Comparison of ENCODE assay signal across 15 cellular contexts in the genomic region with DNA sequence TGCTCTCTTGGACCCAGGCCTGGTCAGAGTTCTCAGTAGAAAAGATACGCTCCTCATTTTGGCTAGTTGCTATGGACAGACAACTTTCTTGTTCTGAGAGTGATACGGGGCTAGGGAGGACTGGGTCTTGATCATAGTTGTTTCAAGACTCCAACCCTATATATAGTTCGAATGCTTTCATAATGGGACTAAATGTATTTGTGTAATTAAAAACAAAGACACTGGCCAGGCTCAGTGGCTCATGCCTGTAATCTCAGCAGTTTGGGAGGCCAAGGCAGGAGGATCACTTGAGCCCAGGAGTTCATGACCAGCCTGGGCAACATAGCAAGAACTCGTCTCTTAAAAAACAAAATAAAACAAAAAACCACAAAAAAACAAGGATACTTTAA. TPM values are rescaled to one million over a fixed set of nuclear protein-coding genes. Genes with fewer than 3 reads are reported as not detected.
DNase-seq lines count a peak whose midpoint lies in the region; ATAC-seq lines count a peak whose summit lies in the region.
"Had no signal": no experiment of that assay in that cellular context is flagged by ENCODE, and none has a peak within 500 bp of the region (broad histone marks: within the 10 kb centered on the region; RNA-seq: fewer than 3 reads in every experiment).

No MANE protein-coding gene starts in this region.

- CTCF ChIA-PET in activated CD4-positive, alpha-beta memory T cell treated with anti-CD3 and anti-CD28 coated beads for 36 hours (lab: Charles Lee) = no interaction called here

- no peaks in the 10 kb centered on the region for H3K9me3 Mint-ChIP-seq in stimulated activated naive CD8-positive, alpha-beta T cell treated with anti-CD3 and anti-CD28 coated beads, Interleukin-15, Interleukin-2, amounts not matched to agents 100 ng/mL and 50 ng/mL, for 24 hours
- no peaks in the 10 kb centered on the region for H3K9me3 Mint-ChIP-seq in activated CD4-positive, alpha-beta memory T cell treated with anti-CD3 and anti-CD28 coated beads for 36 hours
- no peaks in the 10 kb centered on the region for H3K9me3 Mint-ChIP-seq in memory B cell
- H3K9me3 Mint-ChIP-seq: H9, nephron had no signal

- POLR2A ChIA-PET in activated CD4-positive, alpha-beta memory T cell treated with anti-CD3 and anti-CD28 coated beads for 36 hours (lab: Charles Lee) = no interaction called here

- no peaks in the 10 kb centered on the region for H3K27me3 Mint-ChIP-seq in stimulated activated naive CD8-positive, alpha-beta T cell treated with anti-CD3 and anti-CD28 coated beads, Interleukin-15, Interleukin-2, amounts not matched to agents 100 ng/mL and 50 ng/mL, for 24 hours
- no peaks in the 10 kb centered on the region for H3K27me3 Mint-ChIP-seq in activated CD4-positive, alpha-beta memory T cell treated with anti-CD3 and anti-CD28 coated beads for 36 hours
- H3K27me3 Mint-ChIP-seq in memory B cell = no peaks in the 10 kb centered on the region

- H3K36me3 Mint-ChIP-seq in stimulated activated naive CD8-positive, alpha-beta T cell treated with anti-CD3 and anti-CD28 coated beads, Interleukin-15, Interleukin-2, amounts not matched to agents 100 ng/mL and 50 ng/mL, for 24 hours (ENCODE audit: low read depth) = peaks cover 62% of the 10 kb centered on the region
- H3K36me3 Mint-ChIP-seq in activated CD4-positive, alpha-beta memory T cell treated with anti-CD3 and anti-CD28 coated beads for 36 hours = peaks cover 41% of the 10 kb centered on the region
- peaks cover 18% of the 10 kb centered on the region for H3K36me3 Mint-ChIP-seq in memory B cell

- ATAC-seq in stimulated activated naive CD8-positive, alpha-beta T cell treated with anti-CD3 and anti-CD28 coated beads, Interleukin-15, Interleukin-2, amounts not matched to agents 100 U/mL and 50 U/mL, for 24 hours = no peak
- ATAC-seq in memory B cell (ENCODE audit: low read depth) = no peak
- no peak for ATAC-seq in GM21576 (IDR thresholded peaks at IDR 0.05; ENCODE audit: unreplicated experiment)
- no peak for ATAC-seq in GM21528 (IDR thresholded peaks at IDR 0.05; ENCODE audit: low FRiP score, unreplicated experiment)
- ATAC-seq: activated CD4-positive, CD25-positive, alpha-beta regulatory T cell treated with anti-CD3 and anti-CD28 coated beads, Interleukin-2, amount 50 U/mL, for 24 hours had no signal

- intact Hi-C loops in activated CD4-positive, alpha-beta memory T cell treated with anti-CD3 and anti-CD28 coated beads for 36 hours (cut with micrococcal nuclease) = no loop called here

- H3K27ac Mint-ChIP-seq in stimulated activated naive CD8-positive, alpha-beta T cell treated with anti-CD3 and anti-CD28 coated beads, Interleukin-15, Interleukin-2, amounts not matched to agents 100 ng/mL and 50 ng/mL, for 24 hours = peak overlapping the region; percentile 77
- peak overlapping the region; percentile 89 for H3K27ac Mint-ChIP-seq in activated CD4-positive, alpha-beta memory T cell treated with anti-CD3 and anti-CD28 coated beads for 36 hours
- peak overlapping the region; percentile 77 for H3K27ac Mint-ChIP-seq in memory B cell

- no peak for DNase-seq in stimulated activated naive CD8-positive, alpha-beta T cell treated with anti-CD3 and anti-CD28 coated beads, Interleukin-15, Interleukin-2, amounts not matched to agents 100 U/mL and 50 U/mL, for 24 hours
- no peak for DNase-seq in activated CD4-positive, alpha-beta memory T cell treated with anti-CD3 and anti-CD28 coated beads for 36 hours
- DNase-seq in memory B cell (ENCODE audit: low spot score in 2 of 2) = no peak
- DNase-seq in activated gamma-delta T cell (lab: John Stamatoyannopoulos, UW) = no peak
- DNase-seq in NOMO-1 (lab: John Stamatoyannopoulos, UW; ENCODE audit: unreplicated experiment in 2 of 2) = no peak
- DNase-seq: activated effector memory CD4-positive, alpha-beta T cell treated with Interleukin-2 at 50 U/mL for 16 hours; BE2C; H9; NCI-H1048; NCI-H748 treated with DMSO at 0.1 percent for 48 hours had no signal

- H3K4me3 Mint-ChIP-seq in stimulated activated naive CD8-positive, alpha-beta T cell treated with anti-CD3 and anti-CD28 coated beads, Interleukin-15, Interleukin-2, amounts not matched to agents 100 ng/mL and 50 ng/mL, for 24 hours = peak overlapping the region; percentile 18
- no peak overlapping the region for H3K4me3 Mint-ChIP-seq in activated CD4-positive, alpha-beta memory T cell treated with anti-CD3 and anti-CD28 coated beads for 36 hours
- no peak overlapping the region for H3K4me3 Mint-ChIP-seq in memory B cell
- H3K4me3 Mint-ChIP-seq: H9, nephron had no signal

- H3K4me1 Mint-ChIP-seq in stimulated activated naive CD8-positive, alpha-beta T cell treated with anti-CD3 and anti-CD28 coated beads, Interleukin-15, Interleukin-2, amounts not matched to agents 100 ng/mL and 50 ng/mL, for 24 hours (ENCODE audit: low read depth) = peaks cover 78% of the 10 kb centered on the region
- peaks cover 70% of the 10 kb centered on the region for H3K4me1 Mint-ChIP-seq in activated CD4-positive, alpha-beta memory T cell treated with anti-CD3 and anti-CD28 coated beads for 36 hours (ENCODE audit: low read depth)
- peaks cover 45% of the 10 kb centered on the region for H3K4me1 Mint-ChIP-seq in memory B cell
- H3K4me1 Mint-ChIP-seq: nephron had no signal

RNA-seq across cellular contexts. Expression of gene SLC7A6, which starts 17.7 kb away (rescaled TPM):
- total RNA-seq in activated CD4-positive, alpha-beta memory T cell treated with anti-CD3 and anti-CD28 coated beads for 36 hours = 10 to 100 TPM; 62.8 to 63.8 TPM

RNA-seq across cellular contexts. Expression of gene SLC7A6OS, which starts 28.7 kb away (rescaled TPM):
- 10 to 100 TPM; 20.6 to 22.2 TPM for total RNA-seq in activated CD4-positive, alpha-beta memory T cell treated with anti-CD3 and anti-CD28 coated beads for 36 hours

RNA-seq across cellular contexts. Expression of gene PRMT7, which starts 28.8 kb away (rescaled TPM):
- 10 to 100 TPM; 60.4 to 62.8 TPM for total RNA-seq in activated CD4-positive, alpha-beta memory T cell treated with anti-CD3 and anti-CD28 coated beads for 36 hours

RNA-seq across cellular contexts. Expression of gene PLA2G15, which starts 36.9 kb away (rescaled TPM):
- 1 to 10 TPM; 8.0 to 8.7 TPM for total RNA-seq in activated CD4-positive, alpha-beta memory T cell treated with anti-CD3 and anti-CD28 coated beads for 36 hours

RNA-seq across cellular contexts. Expression of gene ESRP2, which starts 46.1 kb away (rescaled TPM):
- under 1 TPM; 0.27 to 0.59 TPM for total RNA-seq in activated CD4-positive, alpha-beta memory T cell treated with anti-CD3 and anti-CD28 coated beads for 36 hours
